In the genomic region with DNA sequence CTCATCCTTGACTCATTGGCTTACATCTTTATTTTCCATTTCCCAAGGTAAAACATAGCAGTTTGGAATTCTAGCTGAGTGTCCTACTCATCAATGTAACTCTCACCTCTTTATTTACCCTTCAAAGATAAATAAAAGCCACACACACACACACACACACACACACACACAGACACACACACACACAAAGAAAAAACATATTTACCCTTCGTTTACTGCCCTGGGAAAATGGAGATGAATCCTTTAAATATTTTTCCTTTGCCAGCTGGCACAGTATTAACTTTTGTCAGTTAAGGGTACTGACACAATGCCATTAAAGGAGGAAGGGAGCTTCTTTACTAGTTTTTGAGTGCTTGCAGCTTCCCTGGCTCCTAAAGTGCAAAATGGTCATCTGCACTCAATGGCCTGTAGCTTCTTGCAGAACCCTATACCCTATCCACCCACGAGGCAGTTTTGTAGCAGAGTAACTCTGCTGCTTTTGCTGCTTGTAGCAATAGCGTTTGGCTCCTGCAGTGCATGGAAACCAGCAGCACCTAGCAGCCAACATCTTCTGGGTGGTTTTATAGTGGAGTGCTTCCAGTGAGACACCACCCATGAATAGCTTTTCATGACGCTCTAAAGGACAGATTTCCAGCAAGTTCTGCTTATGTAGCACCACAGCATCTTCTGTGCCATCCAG, we compare ENCODE assay signal across 22 cellular contexts.
A peak's percentile ranks its signal among the peaks of the same experiment; 100 is the strongest.
DNase-seq lines count a peak whose midpoint lies in the region; ATAC-seq and TF ChIP-seq lines count a peak whose summit lies in the region.
"Had no signal": no experiment of that assay in that cellular context is flagged by ENCODE, and none has a peak within 500 bp of the region (broad histone marks: within the 10 kb centered on the region; RNA-seq: fewer than 3 reads in every experiment).

No MANE protein-coding gene starts in this region.

- H3K27ac Mint-ChIP-seq in progenitor cell of endocrine pancreas: peak overlapping the region; percentile 75
- H3K27ac Mint-ChIP-seq: activated CD8-positive, alpha-beta memory T cell treated with anti-CD3 and anti-CD28 coated beads, Interleukin-2, amount 10 ng/mL, durations not matched to agents 7 days and 5 days; CD8-positive, alpha-beta T cell; T-helper 2 cell treated with Interferon-gamma antibody and Interleukin-4, amounts not matched to agents 5 μg/mL and 100 μg/mL, for 36 hours had no signal

- DNase-seq in NCI-H146 (lab: John Stamatoyannopoulos, UW): peak; percentile 22
- no peak for DNase-seq in NCI-H146 treated with DMSO at 0.1 percent for 48 hours (lab: John Stamatoyannopoulos, UW; ENCODE audit: unreplicated experiment)
- peak; percentile 3 for DNase-seq in NCI-H2196 treated with DMSO at 0.1 percent for 48 hours (lab: John Stamatoyannopoulos, UW; ENCODE audit: unreplicated experiment)
- DNase-seq in fibroblast of pulmonary artery (ENCODE audit: low read depth): peak; percentile 27
- no peak for DNase-seq in progenitor cell of endocrine pancreas (ENCODE audit: low spot score, unreplicated experiment)
- no peak for DNase-seq in NCI-H2081 treated with DMSO at 0.1 percent for 48 hours (lab: John Stamatoyannopoulos, UW)
- DNase-seq: activated CD8-positive, alpha-beta memory T cell treated with anti-CD3 and anti-CD28 coated beads, Interleukin-2, amount 10 ng/mL, durations not matched to agents 7 days and 5 days; activated effector memory CD4-positive, alpha-beta T cell treated with Interleukin-2 at 50 U/mL for 16 hours; amniotic stem cell; CD8-positive, alpha-beta T cell; effector memory CD4-positive, alpha-beta T cell; GOT3; kidney glomerular epithelial cell; nucleus accumbens; SHP77 treated with DMSO at 0.1 percent for 48 hours; stimulated activated CD4-positive, alpha-beta T cell treated with anti-CD3 and anti-CD28 coated beads, Interleukin-15, amount 100 ng/mL, for 24 hours; stimulated activated naive CD4-positive, alpha-beta T cell treated with Interleukin-2 at 50 U/mL for 16 hours; transverse colon had no signal

- H3K27me3 Mint-ChIP-seq in progenitor cell of endocrine pancreas: no peaks in the 10 kb centered on the region
- H3K27me3 Mint-ChIP-seq: activated CD8-positive, alpha-beta memory T cell treated with anti-CD3 and anti-CD28 coated beads, Interleukin-2, amount 10 ng/mL, durations not matched to agents 7 days and 5 days had no signal

- peaks cover 6% of the 10 kb centered on the region for H3K4me1 Mint-ChIP-seq in progenitor cell of endocrine pancreas (ENCODE audit: low read depth)
- H3K4me1 Mint-ChIP-seq: activated CD8-positive, alpha-beta memory T cell treated with anti-CD3 and anti-CD28 coated beads, Interleukin-2, amount 10 ng/mL, durations not matched to agents 7 days and 5 days had no signal

- TF ChIP-seq CTCF in fibroblast of pulmonary artery (IDR thresholded peaks at IDR 0.05; ENCODE audit: low read length, missing control alignments): no peak
- TF ChIP-seq CTCF in progenitor cell of endocrine pancreas (IDR thresholded peaks at IDR 0.05; ENCODE audit: unreplicated experiment): no peak

- no peak overlapping the region for H3K4me3 ChIP-seq in fibroblast of pulmonary artery (replicated peaks; ENCODE audit: low read depth, low read length)
- H3K4me3 ChIP-seq: A549, transverse colon had no signal

- H3K9me3 Mint-ChIP-seq in progenitor cell of endocrine pancreas (ENCODE audit: low read depth): peaks cover 15% of the 10 kb centered on the region

- no peak overlapping the region for H3K4me3 Mint-ChIP-seq in progenitor cell of endocrine pancreas (ENCODE audit: low read depth)
- H3K4me3 Mint-ChIP-seq: activated CD8-positive, alpha-beta memory T cell treated with anti-CD3 and anti-CD28 coated beads, Interleukin-2, amount 10 ng/mL, durations not matched to agents 7 days and 5 days; CD8-positive, alpha-beta T cell; T-helper 2 cell treated with Interferon-gamma antibody and Interleukin-4, amounts not matched to agents 5 μg/mL and 100 μg/mL, for 36 hours had no signal

- peaks cover 12% of the 10 kb centered on the region for H3K36me3 Mint-ChIP-seq in progenitor cell of endocrine pancreas (ENCODE audit: insufficient read depth)

- ATAC-seq in HG03196 (IDR thresholded peaks at IDR 0.05; ENCODE audit: unreplicated experiment): no peak
- no peak for ATAC-seq in GM19328 (IDR thresholded peaks at IDR 0.05; ENCODE audit: unreplicated experiment)
- ATAC-seq: A549; activated CD8-positive, alpha-beta memory T cell treated with anti-CD3 and anti-CD28 coated beads, Interleukin-2, amount 10 ng/mL, durations not matched to agents 7 days and 5 days; CD8-positive, alpha-beta T cell had no signal

Comparison
In these comparisons a context has a peak if more than half of its experiments do, and no peak if none do; other contexts are left out.
1. DNase-seq: peak in NCI-H146 (single experiment), NCI-H2196 treated with DMSO at 0.1 percent for 48 hours (single experiment) and fibroblast of pulmonary artery (single experiment); none in NCI-H146 treated with DMSO at 0.1 percent for 48 hours (single experiment), progenitor cell of endocrine pancreas (single experiment) and NCI-H2081 treated with DMSO at 0.1 percent for 48 hours (single experiment).